ENCODE assay signal across 12 cellular contexts in genomic region chr9:124137009-124137943, GRCh38.
DNase-seq lines count a peak whose midpoint lies in the region; ATAC-seq and TF ChIP-seq lines count a peak whose summit lies in the region.
"Had no signal": no experiment of that assay in that cellular context is flagged by ENCODE, and none has a peak within 500 bp of the region (broad histone marks: within the 10 kb centered on the region; RNA-seq: fewer than 3 reads in every experiment).

No MANE protein-coding gene starts in this region.

- no peak for TF ChIP-seq CTCF in GM10248 (IDR thresholded peaks at IDR 0.05; ENCODE audit: control extremely low read depth, extremely low read depth, low read depth, missing control alignments)

- ATAC-seq in GM19438 (IDR thresholded peaks at IDR 0.05; ENCODE audit: low read depth, unreplicated experiment) (peak; percentile 77), HG03039 (IDR thresholded peaks at IDR 0.05; ENCODE audit: unreplicated experiment) (peak; percentile 72)

- POLR2A ChIA-PET in GM10248 (lab: Yijun Ruan, JAX) = interaction anchor here (0.5 to 0.7 kb wide), 2 partner anchors 35 to 125 kb away, joined by 3 read pairs; no protein-coding TSS in a partner anchor

- CTCF ChIA-PET in GM10248 (lab: Yijun Ruan, JAX) = interaction anchor here (1.1 to 2.3 kb wide), 6 partner anchors 10 to 122 kb away, joined by 3 to 19 read pairs (median 4); no protein-coding TSS in a partner anchor

- DNase-seq in GM10248 (ENCODE audit: extremely low spot score) (peak; percentile 77), astrocyte of the hippocampus (ENCODE audit: low read depth, low spot score) (peak; percentile 59), COR-L47 (lab: John Stamatoyannopoulos, UW) (no peak), NCI-H526 (lab: John Stamatoyannopoulos, UW) (no peak)
- DNase-seq in stimulated activated CD4-positive, alpha-beta T cell treated with anti-CD3 and anti-CD28 coated beads, Interleukin-4, amount 100 ng/mL, for 4 hours = no peak
- DNase-seq in activated CD8-positive, alpha-beta memory T cell treated with anti-CD3 and anti-CD28 coated beads, Interleukin-2, amount 50 U/mL, for 48 hours = no peak
- DNase-seq: activated CD4-positive, alpha-beta T cell treated with anti-CD3 and anti-CD28 coated beads, Interleukin-2, amount 50 U/mL, for 4 hours; CD4-positive, alpha-beta T cell; NCI-H524; posterior cingulate gyrus had no signal

Comparison
In these comparisons a context has a peak if more than half of its experiments do, and no peak if none do; other contexts are left out.
1. DNase-seq: peak in GM10248 (single experiment) and astrocyte of the hippocampus (single experiment); none in stimulated activated CD4-positive, alpha-beta T cell treated with anti-CD3 and anti-CD28 coated beads, Interleukin-4, amount 100 ng/mL, for 4 hours (0 of 2), COR-L47 (single experiment), activated CD8-positive, alpha-beta memory T cell treated with anti-CD3 and anti-CD28 coated beads, Interleukin-2, amount 50 U/mL, for 48 hours (single experiment) and NCI-H526 (0 of 2).